In genomic region chr19:7783991-7784421, GRCh38 we compare ENCODE assay signal across 1 cellular context.
A peak's percentile ranks its signal among the peaks of the same experiment; 100 is the strongest.
TF ChIP-seq lines count a peak whose summit lies in the region.

No MANE protein-coding gene starts in this region.

TF ChIP-seq in GM23338, 12 proteins besides CTCF, POLR2A, EP300 and RAD21:
- TF ChIP-seq REST (IDR thresholded peaks at IDR 0.05; ENCODE audit: unreplicated experiment) (peak; percentile 63), JUNB (IDR thresholded peaks at IDR 0.05; ENCODE audit: unreplicated experiment) (no peak)
TF ChIP-seq in GM23338: peak in this region for 1.
